In genomic region chr20:44738779-44739477, GRCh38 we compare ENCODE assay signal across 8 cellular contexts. TPM values are rescaled to one million over a fixed set of nuclear protein-coding genes. Genes with fewer than 3 reads are reported as not detected.
A peak's percentile ranks its signal among the peaks of the same experiment; 100 is the strongest.
DNase-seq lines count a peak whose midpoint lies in the region; ATAC-seq and TF ChIP-seq lines count a peak whose summit lies in the region.

No MANE protein-coding gene starts in this region.

- no peaks in the 10 kb centered on the region for H4K20me1 ChIP-seq in hepatocyte (ENCODE audit: insufficient read depth, poor library complexity, severe bottlenecking)

- no peak for TF ChIP-seq CTCF in hepatocyte (IDR thresholded peaks at IDR 0.05; ENCODE audit: poor library complexity)

- no peaks in the 10 kb centered on the region for H3K4me1 ChIP-seq in hepatocyte (ENCODE audit: insufficient read depth)

- in situ Hi-C loops in KBM-7 (cut with MboI; ENCODE audit: low pct_unique_long_range_greater_than_20kb, low sequenced_read_pairs) = no loop called here

- H2AFZ ChIP-seq in hepatocyte = no peak overlapping the region

- no peaks in the 10 kb centered on the region for H3K9me2 ChIP-seq in hepatocyte (replicated peaks; ENCODE audit: insufficient read depth)

- ATAC-seq in GM19452 (IDR thresholded peaks at IDR 0.05; ENCODE audit: unreplicated experiment) (no peak), GM21390 (IDR thresholded peaks at IDR 0.05; ENCODE audit: unreplicated experiment) (no peak)

- H3K4me3 ChIP-seq in hepatocyte = no peak overlapping the region

- WGBS in hepatocyte (ENCODE audit: low lambda C conversion rate, missing lambda C conversion rate) = 79% methylated on average over 7 of the region's 7 CpGs

- no peak overlapping the region for H3K27ac ChIP-seq in hepatocyte

- no peak overlapping the region for H3K4me2 ChIP-seq in hepatocyte

- no peaks in the 10 kb centered on the region for H3K36me3 ChIP-seq in hepatocyte (replicated peaks; ENCODE audit: insufficient read depth, low read depth)

- H3K9me3 ChIP-seq in hepatocyte (ENCODE audit: low read depth) = no peaks in the 10 kb centered on the region

- H3K79me2 ChIP-seq in hepatocyte = no peaks in the 10 kb centered on the region

- DNase-seq in ELF-1 (ENCODE audit: low read depth, low spot score) (peak; percentile 75), KBM-7 (peak; percentile 43), RPMI8226 (peak; percentile 67), astrocyte of the hippocampus (ENCODE audit: low read depth, low spot score) (peak; percentile 71), hepatocyte (ENCODE audit: low spot score) (peak; percentile 78)
- peak; percentile 32 to 43 for DNase-seq in stimulated activated CD4-positive, alpha-beta T cell treated with anti-CD3 and anti-CD28 coated beads, Interleukin-2, amount 100 ng/mL, for 24 hours

- H3K27me3 ChIP-seq in hepatocyte = no peaks in the 10 kb centered on the region

RNA-seq across cellular contexts. Expression of gene KCNK15, which starts 6.7 kb away (rescaled TPM):
- 0.92 and 1.7 TPM in 2 replicates for total RNA-seq in hepatocyte
- polyA plus RNA-seq in hepatocyte = 3.1 and 4.3 TPM in 2 replicates

RNA-seq across cellular contexts. Expression of gene CCN5, which starts 23.8 kb away (rescaled TPM):
- 0.12 and 0.53 TPM in 2 replicates for total RNA-seq in hepatocyte
- 0.82 TPM in 1 of 2 replicates, not detected in the other for polyA plus RNA-seq in hepatocyte
